21 cellular contexts compared by ENCODE assay signal in genomic region chr18:1779587-1779986, GRCh38.
"Had no signal": no experiment of that assay in that cellular context is flagged by ENCODE, and none has a peak within 500 bp of the region (broad histone marks: within the 10 kb centered on the region; RNA-seq: fewer than 3 reads in every experiment).

No MANE protein-coding gene starts in this region.

- H3K36me3 ChIP-seq: adrenal gland, ascending aorta, left lung, thyroid gland, upper lobe of right lung, WERI-Rb-1 had no signal

- H3K27ac ChIP-seq: adrenal gland, ascending aorta, foreskin keratinocyte, hepatocyte, left lung, thyroid gland, upper lobe of right lung, WERI-Rb-1 had no signal

- H3K4me3 ChIP-seq: adrenal gland, ascending aorta, hepatocyte, left lung, thyroid gland, upper lobe of right lung had no signal

- H3K4me2 ChIP-seq: hepatocyte had no signal

- H3K27me3 Mint-ChIP-seq: activated naive CD8-positive, alpha-beta T cell; activated T-cell treated with anti-CD3 and anti-CD28 coated beads, Interleukin-2, amount 50 U/mL, for 24 hours; activated T-helper 17 cell treated with anti-CD3 and anti-CD28 coated beads, Interleukin-2, amount 50 U/mL, for 72 hours; central memory CD8-positive, alpha-beta T cell; natural killer cell treated with Interleukin-12 subunit alpha and Interleukin-12 subunit beta and Interleukin-15 and Interleukin-18, amount 100 ng/mL, for 72 hours; progenitor cell of endocrine pancreas; stimulated activated naive CD8-positive, alpha-beta T cell treated with anti-CD3 and anti-CD28 coated beads, Interleukin-15, Interleukin-2, amounts not matched to agents 100 ng/mL and 50 ng/mL, for 24 hours had no signal

- H3K4me3 Mint-ChIP-seq: activated naive CD8-positive, alpha-beta T cell; activated T-cell treated with anti-CD3 and anti-CD28 coated beads, Interleukin-2, amount 50 U/mL, for 24 hours; activated T-helper 17 cell treated with anti-CD3 and anti-CD28 coated beads, Interleukin-2, amount 50 U/mL, for 72 hours; central memory CD8-positive, alpha-beta T cell; immature natural killer cell; natural killer cell treated with Interleukin-12 subunit alpha and Interleukin-12 subunit beta and Interleukin-15 and Interleukin-18, amount 100 ng/mL, for 72 hours; stimulated activated naive CD8-positive, alpha-beta T cell treated with anti-CD3 and anti-CD28 coated beads, Interleukin-15, Interleukin-2, amounts not matched to agents 100 ng/mL and 50 ng/mL, for 24 hours had no signal

- ATAC-seq: activated T-helper 17 cell treated with anti-CD3 and anti-CD28 coated beads, Interleukin-2, amount 50 U/mL, for 72 hours; foreskin keratinocyte; left lung; natural killer cell treated with Interleukin-12 subunit alpha and Interleukin-12 subunit beta and Interleukin-15 and Interleukin-18, amount 100 ng/mL, for 72 hours; upper lobe of right lung had no signal

- H3K4me1 ChIP-seq: adrenal gland, ascending aorta, foreskin keratinocyte, left lung, thyroid gland, upper lobe of right lung had no signal

- H3K4me1 Mint-ChIP-seq: activated T-helper 17 cell treated with anti-CD3 and anti-CD28 coated beads, Interleukin-2, amount 50 U/mL, for 72 hours; central memory CD8-positive, alpha-beta T cell; immature natural killer cell had no signal

- DNase-seq: activated CD8-positive, alpha-beta memory T cell treated with anti-CD3 and anti-CD28 coated beads, Interleukin-2, amount 50 U/mL, for 4 hours; activated T-cell treated with anti-CD3 and anti-CD28 coated beads, Interleukin-2, amount 50 U/mL, for 24 hours; adrenal gland; effector memory CD4-positive, alpha-beta T cell; foreskin keratinocyte; immature natural killer cell; left lung; mammary epithelial cell; stimulated activated CD4-positive, alpha-beta T cell treated with anti-CD3 and anti-CD28 coated beads, Interleukin-1b, Interleukin-23, amount 100 ng/mL, for 48 hours; substantia nigra; thyroid gland; upper lobe of right lung; WERI-Rb-1 had no signal

- H2AFZ ChIP-seq: hepatocyte had no signal

- H3K27me3 ChIP-seq: adrenal gland, ascending aorta, foreskin keratinocyte, hepatocyte, left lung, thyroid gland, upper lobe of right lung had no signal

- H3K79me2 ChIP-seq: hepatocyte had no signal

- H3K36me3 Mint-ChIP-seq: activated naive CD8-positive, alpha-beta T cell; immature natural killer cell; natural killer cell treated with Interleukin-12 subunit alpha and Interleukin-12 subunit beta and Interleukin-15 and Interleukin-18, amount 100 ng/mL, for 72 hours had no signal

- H3K27ac Mint-ChIP-seq: activated naive CD8-positive, alpha-beta T cell; activated T-cell treated with anti-CD3 and anti-CD28 coated beads, Interleukin-2, amount 50 U/mL, for 24 hours; activated T-helper 17 cell treated with anti-CD3 and anti-CD28 coated beads, Interleukin-2, amount 50 U/mL, for 72 hours; immature natural killer cell; natural killer cell treated with Interleukin-12 subunit alpha and Interleukin-12 subunit beta and Interleukin-15 and Interleukin-18, amount 100 ng/mL, for 72 hours; progenitor cell of endocrine pancreas; stimulated activated naive CD8-positive, alpha-beta T cell treated with anti-CD3 and anti-CD28 coated beads, Interleukin-15, Interleukin-2, amounts not matched to agents 100 ng/mL and 50 ng/mL, for 24 hours had no signal
